8 cellular contexts compared by ENCODE assay signal in the genomic region with DNA sequence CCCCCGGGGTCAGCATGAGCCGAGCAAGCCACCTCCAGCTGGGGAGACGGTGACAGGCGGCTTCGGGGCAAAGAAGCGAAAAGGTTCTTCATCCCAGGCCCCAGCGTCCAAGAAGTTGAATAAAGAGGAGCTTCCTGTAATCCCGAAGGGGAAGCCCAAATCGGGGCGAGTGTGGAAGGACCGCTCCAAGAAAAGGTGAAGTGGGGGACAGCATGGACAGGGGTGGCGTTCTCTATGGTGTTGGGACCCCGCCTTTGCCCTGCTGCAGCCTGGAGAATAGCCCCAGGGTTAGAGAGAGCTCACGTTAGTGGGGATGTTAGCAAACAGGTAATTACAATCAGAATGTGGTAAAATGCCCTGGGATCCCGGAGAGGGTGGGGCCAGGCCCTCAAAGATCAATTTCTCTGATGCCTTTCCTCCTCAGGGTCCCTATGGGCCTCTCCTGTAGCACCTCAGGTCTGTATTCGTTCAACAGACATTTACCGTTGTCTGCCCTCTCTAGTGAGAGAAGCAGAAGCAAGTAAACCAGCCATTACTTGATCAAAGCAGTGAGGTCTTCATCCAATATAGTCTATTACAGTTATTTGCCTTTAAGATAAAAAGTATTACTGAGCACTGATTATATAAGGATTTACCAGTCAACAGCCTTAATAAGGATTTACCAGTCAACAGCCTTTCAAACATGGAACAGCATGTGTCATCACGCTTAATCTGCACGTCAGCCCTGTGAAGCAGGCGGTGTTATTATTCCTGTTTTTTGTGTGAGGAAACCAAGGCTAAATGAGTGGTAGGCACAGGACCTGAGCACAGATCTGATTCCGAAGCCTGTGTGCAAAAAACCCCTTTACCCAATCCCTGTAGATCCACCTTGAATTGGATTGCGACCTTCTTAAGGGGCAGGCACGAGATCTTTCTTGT. TPM values are rescaled to one million over a fixed set of nuclear protein-coding genes. Genes with fewer than 3 reads are reported as not detected.
A peak's percentile ranks its signal among the peaks of the same experiment; 100 is the strongest.
DNase-seq lines count a peak whose midpoint lies in the region; ATAC-seq and TF ChIP-seq lines count a peak whose summit lies in the region.

No MANE protein-coding gene starts in this region.

- no peak for ATAC-seq in stimulated activated effector memory CD8-positive, alpha-beta T cell treated with anti-CD3 and anti-CD28 coated beads, Interleukin-12 subunit alpha, Interleukin-12 subunit beta, amount 100 ng/mL, for 72 hours
- no peak for ATAC-seq in GM19467 (IDR thresholded peaks at IDR 0.05; ENCODE audit: unreplicated experiment)
- ATAC-seq in GM19463 (IDR thresholded peaks at IDR 0.05; ENCODE audit: unreplicated experiment), result no peak

- H3K4me2 ChIP-seq in hepatocyte, result peak overlapping the region; percentile 92

- DNase-seq in DMS53 (lab: John Stamatoyannopoulos, UW) (peak; percentile 50), DMS53 treated with DMSO at 0.1 percent for 48 hours (lab: John Stamatoyannopoulos, UW; ENCODE audit: unreplicated experiment) (no peak), hepatocyte (ENCODE audit: low spot score) (no peak), SK-N-DZ (ENCODE audit: low spot score) (no peak)
- DNase-seq in stimulated activated effector memory CD8-positive, alpha-beta T cell treated with anti-CD3 and anti-CD28 coated beads, Interleukin-12 subunit alpha, Interleukin-12 subunit beta, amount 100 ng/mL, for 72 hours (ENCODE audit: low spot score in 2 of 2), result no peak

- 21% methylated on average over 23 of the region's 23 CpGs for WGBS in hepatocyte (ENCODE audit: low lambda C conversion rate, missing lambda C conversion rate)

- peaks cover 23% of the 10 kb centered on the region for H3K4me1 ChIP-seq in hepatocyte (ENCODE audit: insufficient read depth)

- no peaks in the 10 kb centered on the region for H3K9me2 ChIP-seq in hepatocyte (replicated peaks; ENCODE audit: insufficient read depth)

- peak overlapping the region; percentile 93 for H3K27ac Mint-ChIP-seq in stimulated activated effector memory CD8-positive, alpha-beta T cell treated with anti-CD3 and anti-CD28 coated beads, Interleukin-12 subunit alpha, Interleukin-12 subunit beta, amount 100 ng/mL, for 72 hours

- H3K79me2 ChIP-seq in hepatocyte, result peaks cover 37% of the 10 kb centered on the region

- no peaks in the 10 kb centered on the region for H3K9me3 Mint-ChIP-seq in stimulated activated effector memory CD8-positive, alpha-beta T cell treated with anti-CD3 and anti-CD28 coated beads, Interleukin-12 subunit alpha, Interleukin-12 subunit beta, amount 100 ng/mL, for 72 hours

- H3K36me3 Mint-ChIP-seq in stimulated activated effector memory CD8-positive, alpha-beta T cell treated with anti-CD3 and anti-CD28 coated beads, Interleukin-12 subunit alpha, Interleukin-12 subunit beta, amount 100 ng/mL, for 72 hours, result peaks cover 54% of the 10 kb centered on the region

- peak overlapping the region; percentile 63 for H3K27ac ChIP-seq in hepatocyte

- no peaks in the 10 kb centered on the region for H4K20me1 ChIP-seq in hepatocyte (ENCODE audit: insufficient read depth, poor library complexity, severe bottlenecking)

- H3K4me3 Mint-ChIP-seq in stimulated activated effector memory CD8-positive, alpha-beta T cell treated with anti-CD3 and anti-CD28 coated beads, Interleukin-12 subunit alpha, Interleukin-12 subunit beta, amount 100 ng/mL, for 72 hours, result peak overlapping the region; percentile 93

- peak overlapping the region; percentile 72 for H2AFZ ChIP-seq in hepatocyte

- no peak for TF ChIP-seq CTCF in WI38 (IDR thresholded peaks at IDR 0.05; ENCODE audit: low read depth, low read length)
- no peak for TF ChIP-seq CTCF in hepatocyte (IDR thresholded peaks at IDR 0.05; ENCODE audit: poor library complexity)

- H3K4me3 ChIP-seq in WI38 (ENCODE audit: low read depth, low read length) (peak overlapping the region; percentile 74), hepatocyte (peak overlapping the region; percentile 76)

- peaks cover 55% of the 10 kb centered on the region for H3K4me1 Mint-ChIP-seq in stimulated activated effector memory CD8-positive, alpha-beta T cell treated with anti-CD3 and anti-CD28 coated beads, Interleukin-12 subunit alpha, Interleukin-12 subunit beta, amount 100 ng/mL, for 72 hours

- no peaks in the 10 kb centered on the region for H3K36me3 ChIP-seq in hepatocyte (replicated peaks; ENCODE audit: insufficient read depth, low read depth)

- H3K27me3 ChIP-seq in hepatocyte, result no peaks in the 10 kb centered on the region

- H3K9me3 ChIP-seq in hepatocyte (ENCODE audit: low read depth), result no peaks in the 10 kb centered on the region

RNA-seq across cellular contexts. Expression of gene CCDC86, which starts 1.0 kb away (rescaled TPM):
- total RNA-seq in hepatocyte, result 7.4 and 9.1 TPM in 2 replicates
- polyA plus RNA-seq in hepatocyte, result 25.3 and 27.5 TPM in 2 replicates
- 8.4 and 8.9 TPM in 2 replicates for polyA plus RNA-seq in SK-N-DZ (2014; cell fraction: cytosol; rRNA removed)
- 48.4 and 176 TPM in 2 replicates for polyA plus RNA-seq in SK-N-DZ (2014; cell fraction: nucleus; rRNA removed)

RNA-seq across cellular contexts. Expression of gene PTGDR2, which starts 12.8 kb away (rescaled TPM):
- 1.2 and 1.3 TPM in 2 replicates for total RNA-seq in hepatocyte
- polyA plus RNA-seq in hepatocyte, result 0.69 and 2.0 TPM in 2 replicates
- not detected in 2 replicates for polyA plus RNA-seq in SK-N-DZ (2014; cell fraction: cytosol; rRNA removed)
- polyA plus RNA-seq in SK-N-DZ (2014; cell fraction: nucleus; rRNA removed), result 0.29 TPM in 1 of 2 replicates, not detected in the other

RNA-seq across cellular contexts. Expression of gene ZP1, which starts 24.4 kb away (rescaled TPM):
- total RNA-seq in hepatocyte, result 0.12 TPM in 1 of 2 replicates, not detected in the other
- 0.32 and 1.6 TPM in 2 replicates for polyA plus RNA-seq in hepatocyte
- not detected in 2 replicates for polyA plus RNA-seq in SK-N-DZ (2014; cell fraction: cytosol; rRNA removed)
- polyA plus RNA-seq in SK-N-DZ (2014; cell fraction: nucleus; rRNA removed), result not detected in 2 replicates

RNA-seq across cellular contexts. Expression of gene MS4A10, which starts 57.8 kb away (rescaled TPM):
- total RNA-seq in hepatocyte, result 0.47 and 1.2 TPM in 2 replicates
- 0.21 and 1.8 TPM in 2 replicates for polyA plus RNA-seq in hepatocyte
- not detected in 2 replicates for polyA plus RNA-seq in SK-N-DZ (2014; cell fraction: cytosol; rRNA removed)
- not detected in 2 replicates for polyA plus RNA-seq in SK-N-DZ (2014; cell fraction: nucleus; rRNA removed)
